Comparison of ENCODE assay signal across 28 cellular contexts in genomic region chr2:126905991-126906390, GRCh38. TPM values are rescaled to one million over a fixed set of nuclear protein-coding genes. Genes with fewer than 3 reads are reported as not detected.
DNase-seq lines count a peak whose midpoint lies in the region; ATAC-seq, FAIRE-seq and TF ChIP-seq lines count a peak whose summit lies in the region.
"Had no signal": no experiment of that assay in that cellular context is flagged by ENCODE, and none has a peak within 500 bp of the region (broad histone marks: within the 10 kb centered on the region; RNA-seq: fewer than 3 reads in every experiment).

No MANE protein-coding gene starts in this region.

- no peaks in the 10 kb centered on the region for H3K27me3 ChIP-seq in Peyer's patch
- H3K27me3 ChIP-seq: BLaER1 had no signal

- no peak for FAIRE-seq in kidney (lab: Jason Lieb, UNC)
- FAIRE-seq: GM12878 had no signal

- H3K9ac ChIP-seq in kidney (ENCODE audit: low read length in 2 of 2) = no peak overlapping the region
- H3K9ac ChIP-seq: BLaER1 had no signal

- H3K9me3 ChIP-seq in Peyer's patch (no peaks in the 10 kb centered on the region), kidney (ENCODE audit: control insufficient read depth in 1 of 2, low read length in 2 of 2) (peaks cover 0 to 10% of the 10 kb centered on the region in 2 donors)
- H3K9me3 ChIP-seq: Caco-2 had no signal

- intact Hi-C loops in kidney (cut with DNase I) = no loop called here
- intact Hi-C loops in activated CD4-positive, alpha-beta T cell treated with anti-CD3 and anti-CD28 coated beads, Interleukin-2, amount 10 ng/mL, durations not matched to agents 24 days and 14 days (cut with micrococcal nuclease) = no loop called here

- peaks cover 3% of the 10 kb centered on the region for H3K4me1 Mint-ChIP-seq in activated CD8-positive, alpha-beta memory T cell treated with anti-CD3 and anti-CD28 coated beads, Interleukin-2, amount 10 ng/mL, durations not matched to agents 7 days and 5 days
- peaks cover 11 to 21% of the 10 kb centered on the region in 2 donors for H3K4me1 Mint-ChIP-seq in stimulated activated naive B cell treated with anti-CD40 and anti-IgM and Interleukin-4, amounts not matched to agents 10 μg/mL and 1 μg/mL and 100 μg/mL, for 72 hours
- no peaks in the 10 kb centered on the region for H3K4me1 Mint-ChIP-seq in activated CD4-positive, alpha-beta T cell treated with anti-CD3 and anti-CD28 coated beads, Interleukin-2, amount 10 ng/mL, durations not matched to agents 24 days and 14 days

- H3K4me1 ChIP-seq in Peyer's patch (no peaks in the 10 kb centered on the region), kidney (ENCODE audit: control insufficient read depth in 1 of 2, insufficient read depth in 1 of 2, low read depth in 1 of 2, low read length in 2 of 2) (peaks cover 0 to 3% of the 10 kb centered on the region in 2 donors)
- H3K4me1 ChIP-seq: Caco-2 had no signal

- TF ChIP-seq CTCF in Peyer's patch (IDR thresholded peaks at IDR 0.05) = no peak
- TF ChIP-seq CTCF in kidney (IDR thresholded peaks at IDR 0.05; ENCODE audit: borderline replicate concordance, extremely low read depth, insufficient read depth) = no peak

- H3K27ac Mint-ChIP-seq in activated CD8-positive, alpha-beta memory T cell treated with anti-CD3 and anti-CD28 coated beads, Interleukin-2, amount 10 ng/mL, durations not matched to agents 7 days and 5 days = no peak overlapping the region
- H3K27ac Mint-ChIP-seq in stimulated activated naive B cell treated with anti-CD40 and anti-IgM and Interleukin-4, amounts not matched to agents 10 μg/mL and 1 μg/mL and 100 μg/mL, for 72 hours = peak overlapping the region; percentile 70
- H3K27ac Mint-ChIP-seq in activated CD4-positive, alpha-beta T cell treated with anti-CD3 and anti-CD28 coated beads, Interleukin-2, amount 10 ng/mL, durations not matched to agents 24 days and 14 days = no peak overlapping the region
- H3K27ac Mint-ChIP-seq: CD4-positive, alpha-beta T cell; HFFc6 had no signal

- H3K9me3 Mint-ChIP-seq in activated CD8-positive, alpha-beta memory T cell treated with anti-CD3 and anti-CD28 coated beads, Interleukin-2, amount 10 ng/mL, durations not matched to agents 7 days and 5 days (ENCODE audit: low read depth) = no peaks in the 10 kb centered on the region
- H3K9me3 Mint-ChIP-seq in stimulated activated naive B cell treated with anti-CD40 and anti-IgM and Interleukin-4, amounts not matched to agents 10 μg/mL and 1 μg/mL and 100 μg/mL, for 72 hours = peaks cover 0 to 10% of the 10 kb centered on the region in 2 donors
- H3K9me3 Mint-ChIP-seq in activated CD4-positive, alpha-beta T cell treated with anti-CD3 and anti-CD28 coated beads, Interleukin-2, amount 10 ng/mL, durations not matched to agents 24 days and 14 days = no peaks in the 10 kb centered on the region
- H3K9me3 Mint-ChIP-seq: CD4-positive, alpha-beta T cell had no signal

- no peak for ATAC-seq in activated CD8-positive, alpha-beta memory T cell treated with anti-CD3 and anti-CD28 coated beads, Interleukin-2, amount 10 ng/mL, durations not matched to agents 7 days and 5 days
- peak; percentile 60 to 67 for ATAC-seq in stimulated activated naive B cell treated with anti-CD40 and anti-IgM and Interleukin-4, amounts not matched to agents 10 μg/mL and 1 μg/mL and 100 μg/mL, for 72 hours (replicated peaks)
- ATAC-seq in GM19467 (IDR thresholded peaks at IDR 0.05; ENCODE audit: unreplicated experiment) = no peak

- CTCF ChIA-PET in activated CD8-positive, alpha-beta memory T cell treated with anti-CD3 and anti-CD28 coated beads, Interleukin-2, amount 10 ng/mL, durations not matched to agents 7 days and 5 days (lab: Charles Lee) = interaction anchor here (0.9 kb wide), 1 partner anchor 66 kb away, joined by 3 read pairs; no protein-coding TSS in a partner anchor

- peak; percentile 26 for DNase-seq in activated CD8-positive, alpha-beta memory T cell treated with anti-CD3 and anti-CD28 coated beads, Interleukin-2, amount 10 ng/mL, durations not matched to agents 7 days and 5 days
- DNase-seq in activated CD8-positive, alpha-beta memory T cell treated with anti-CD3 and anti-CD28 coated beads, Interleukin-2, amount 50 U/mL, for 48 hours = no peak
- DNase-seq in Peyer's patch (peak in 2 of 3 donors; percentile 7 to 11), kidney (peak; percentile 12)
- DNase-seq in stimulated activated naive B cell treated with anti-CD40 and anti-IgM and Interleukin-4, amounts not matched to agents 10 μg/mL and 1 μg/mL and 100 μg/mL, for 72 hours = no peak
- no peak for DNase-seq in activated CD4-positive, alpha-beta T cell treated with anti-CD3 and anti-CD28 coated beads, Interleukin-2, amount 10 ng/mL, durations not matched to agents 24 days and 14 days
- DNase-seq in stimulated activated CD4-positive, alpha-beta T cell treated with anti-CD3 and anti-CD28 coated beads, Interleukin-4, amount 100 ng/mL, for 24 hours = no peak
- DNase-seq: ACHN; Caco-2; CD4-positive, alpha-beta T cell; DMS 273 treated with DMSO at 0.1 percent for 48 hours; DMS79 treated with DMSO at 0.1 percent for 48 hours; HFFc6; KBM-7; NCI-H1105; NCI-H2081; NCI-H2171; NCI-H345; NCI-H524; NCI-H82; Right ventricle myocardium superior had no signal

- H3K27ac ChIP-seq in Peyer's patch (no peak overlapping the region), kidney (ENCODE audit: low read depth in 2 of 2, low read length in 2 of 2) (no peak overlapping the region)
- H3K27ac ChIP-seq: 22Rv1, BLaER1 had no signal

- no peak overlapping the region for H3K4me3 ChIP-seq in Peyer's patch
- no peak overlapping the region for H3K4me3 ChIP-seq in kidney (ENCODE audit: low read length in 2 of 2)
- H3K4me3 ChIP-seq: BLaER1, GM12878 had no signal

- no peaks in the 10 kb centered on the region for H3K36me3 Mint-ChIP-seq in activated CD8-positive, alpha-beta memory T cell treated with anti-CD3 and anti-CD28 coated beads, Interleukin-2, amount 10 ng/mL, durations not matched to agents 7 days and 5 days
- H3K36me3 Mint-ChIP-seq in stimulated activated naive B cell treated with anti-CD40 and anti-IgM and Interleukin-4, amounts not matched to agents 10 μg/mL and 1 μg/mL and 100 μg/mL, for 72 hours = peaks cover 0 to 2% of the 10 kb centered on the region in 2 donors
- no peaks in the 10 kb centered on the region for H3K36me3 Mint-ChIP-seq in activated CD4-positive, alpha-beta T cell treated with anti-CD3 and anti-CD28 coated beads, Interleukin-2, amount 10 ng/mL, durations not matched to agents 24 days and 14 days (ENCODE audit: low read depth)

- TF ChIP-seq POLR2A in Peyer's patch (IDR thresholded peaks at IDR 0.05) = no peak

- H3K36me3 ChIP-seq in Peyer's patch (no peaks in the 10 kb centered on the region), kidney (ENCODE audit: control insufficient read depth in 1 of 2, insufficient read depth in 2 of 2, low read length in 2 of 2) (no peaks in the 10 kb centered on the region)
- H3K36me3 ChIP-seq: BLaER1 had no signal

- H3K4me3 Mint-ChIP-seq in activated CD8-positive, alpha-beta memory T cell treated with anti-CD3 and anti-CD28 coated beads, Interleukin-2, amount 10 ng/mL, durations not matched to agents 7 days and 5 days = no peak overlapping the region
- no peak overlapping the region for H3K4me3 Mint-ChIP-seq in stimulated activated naive B cell treated with anti-CD40 and anti-IgM and Interleukin-4, amounts not matched to agents 10 μg/mL and 1 μg/mL and 100 μg/mL, for 72 hours
- no peak overlapping the region for H3K4me3 Mint-ChIP-seq in activated CD4-positive, alpha-beta T cell treated with anti-CD3 and anti-CD28 coated beads, Interleukin-2, amount 10 ng/mL, durations not matched to agents 24 days and 14 days
- H3K4me3 Mint-ChIP-seq: CD4-positive, alpha-beta T cell; HFFc6 had no signal

- peaks cover 2% of the 10 kb centered on the region for H3K27me3 Mint-ChIP-seq in activated CD8-positive, alpha-beta memory T cell treated with anti-CD3 and anti-CD28 coated beads, Interleukin-2, amount 10 ng/mL, durations not matched to agents 7 days and 5 days
- H3K27me3 Mint-ChIP-seq in stimulated activated naive B cell treated with anti-CD40 and anti-IgM and Interleukin-4, amounts not matched to agents 10 μg/mL and 1 μg/mL and 100 μg/mL, for 72 hours = peaks cover 0 to 15% of the 10 kb centered on the region in 2 donors
- peaks cover 2% of the 10 kb centered on the region for H3K27me3 Mint-ChIP-seq in activated CD4-positive, alpha-beta T cell treated with anti-CD3 and anti-CD28 coated beads, Interleukin-2, amount 10 ng/mL, durations not matched to agents 24 days and 14 days

RNA-seq across cellular contexts. Expression of gene TEX51, which starts 7.3 kb away (rescaled TPM):
- not detected for total RNA-seq in activated CD8-positive, alpha-beta memory T cell treated with anti-CD3 and anti-CD28 coated beads, Interleukin-2, amount 10 ng/mL, durations not matched to agents 7 days and 5 days
- total RNA-seq in Peyer's patch = not detected
- not detected for total RNA-seq in kidney
- polyA plus RNA-seq in kidney (ENCODE audit: insufficient read depth, low read depth, low replicate concordance) = 2.1 TPM
- not detected in 2 replicates for total RNA-seq in activated CD4-positive, alpha-beta T cell treated with anti-CD3 and anti-CD28 coated beads, Interleukin-2, amount 10 ng/mL, durations not matched to agents 24 days and 14 days
- total RNA-seq: Caco-2; CD4-positive, alpha-beta T cell; GM12878; H7; HFFc6; HT1080; Right ventricle myocardium superior; RPMI7951 had no signal
- polyA plus RNA-seq: GM12878 had no signal

Comparison
In these comparisons a context has a peak if more than half of its experiments do, and no peak if none do; other contexts are left out.
1. DNase-seq: peak in activated CD8-positive, alpha-beta memory T cell treated with anti-CD3 and anti-CD28 coated beads, Interleukin-2, amount 10 ng/mL, durations not matched to agents 7 days and 5 days (single experiment), Peyer's patch (2 of 3) and kidney (single experiment); none in activated CD8-positive, alpha-beta memory T cell treated with anti-CD3 and anti-CD28 coated beads, Interleukin-2, amount 50 U/mL, for 48 hours (single experiment), stimulated activated naive B cell treated with anti-CD40 and anti-IgM and Interleukin-4, amounts not matched to agents 10 μg/mL and 1 μg/mL and 100 μg/mL, for 72 hours (single experiment), activated CD4-positive, alpha-beta T cell treated with anti-CD3 and anti-CD28 coated beads, Interleukin-2, amount 10 ng/mL, durations not matched to agents 24 days and 14 days (single experiment) and stimulated activated CD4-positive, alpha-beta T cell treated with anti-CD3 and anti-CD28 coated beads, Interleukin-4, amount 100 ng/mL, for 24 hours (single experiment).
2. ATAC-seq: peak in stimulated activated naive B cell treated with anti-CD40 and anti-IgM and Interleukin-4, amounts not matched to agents 10 μg/mL and 1 μg/mL and 100 μg/mL, for 72 hours (2 of 2); none in activated CD8-positive, alpha-beta memory T cell treated with anti-CD3 and anti-CD28 coated beads, Interleukin-2, amount 10 ng/mL, durations not matched to agents 7 days and 5 days (single experiment) and GM19467 (single experiment).